In genomic region chrX:53253293-53254020, GRCh38 we compare ENCODE assay signal across 1 cellular context.
TF ChIP-seq lines count a peak whose summit lies in the region.

No MANE protein-coding gene starts in this region.

TF ChIP-seq in K562, 482 proteins besides CTCF, POLR2A, EP300 and RAD21 (continued from another document):
- peak; percentile 84 for TF ChIP-seq ZSCAN32 (CRISPR knock-in tag; IDR thresholded peaks at IDR 0.05)
- TF ChIP-seq ATF6 (CRISPR knock-in tag; IDR thresholded peaks at IDR 0.05): no peak
- TF ChIP-seq BCOR (IDR thresholded peaks at IDR 0.05): peak; percentile 77; the same call in 1 of the 2 replicates
- no peak for TF ChIP-seq NCOA2 (IDR thresholded peaks at IDR 0.05; ENCODE audit: partially characterized antibody in 2 of 2)
- TF ChIP-seq, protein P1, sequence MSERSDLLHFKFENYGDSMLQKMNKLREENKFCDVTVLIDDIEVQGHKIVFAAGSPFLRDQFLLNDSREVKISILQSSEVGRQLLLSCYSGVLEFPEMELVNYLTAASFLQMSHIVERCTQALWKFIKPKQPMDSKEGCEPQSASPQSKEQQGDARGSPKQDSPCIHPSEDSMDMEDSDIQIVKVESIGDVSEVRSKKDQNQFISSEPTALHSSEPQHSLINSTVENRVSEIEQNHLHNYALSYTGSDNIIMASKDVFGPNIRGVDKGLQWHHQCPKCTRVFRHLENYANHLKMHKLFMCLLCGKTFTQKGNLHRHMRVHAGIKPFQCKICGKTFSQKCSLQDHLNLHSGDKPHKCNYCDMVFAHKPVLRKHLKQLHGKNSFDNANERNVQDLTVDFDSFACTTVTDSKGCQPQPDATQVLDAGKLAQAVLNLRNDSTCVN (CRISPR knock-in tag; IDR thresholded peaks at IDR 0.05): no peak
- peak; percentile 84 for TF ChIP-seq EP400 (IDR thresholded peaks at IDR 0.05)
- no peak for TF ChIP-seq ZNF699 (CRISPR knock-in tag; IDR thresholded peaks at IDR 0.05; ENCODE audit: insufficient replicate concordance)
- TF ChIP-seq, protein P2, sequence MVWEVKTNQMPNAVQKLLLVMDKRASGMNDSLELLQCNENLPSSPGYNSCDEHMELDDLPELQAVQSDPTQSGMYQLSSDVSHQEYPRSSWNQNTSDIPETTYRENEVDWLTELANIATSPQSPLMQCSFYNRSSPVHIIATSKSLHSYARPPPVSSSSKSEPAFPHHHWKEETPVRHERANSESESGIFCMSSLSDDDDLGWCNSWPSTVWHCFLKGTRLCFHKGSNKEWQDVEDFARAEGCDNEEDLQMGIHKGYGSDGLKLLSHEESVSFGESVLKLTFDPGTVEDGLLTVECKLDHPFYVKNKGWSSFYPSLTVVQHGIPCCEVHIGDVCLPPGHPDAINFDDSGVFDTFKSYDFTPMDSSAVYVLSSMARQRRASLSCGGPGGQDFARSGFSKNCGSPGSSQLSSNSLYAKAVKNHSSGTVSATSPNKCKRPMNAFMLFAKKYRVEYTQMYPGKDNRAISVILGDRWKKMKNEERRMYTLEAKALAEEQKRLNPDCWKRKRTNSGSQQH (CRISPR knock-in tag; IDR thresholded peaks at IDR 0.05): no peak
- TF ChIP-seq NFE2L1 (tag; IDR thresholded peaks at IDR 0.05; ENCODE audit: borderline replicate concordance, low read depth): 0 out of 2 replicates have a peak, but pooled peaks have one; percentile 6
- no peak for TF ChIP-seq ZNF584 (CRISPR knock-in tag; IDR thresholded peaks at IDR 0.05; ENCODE audit: low read depth)
- TF ChIP-seq ELF4 (CRISPR knock-in tag; IDR thresholded peaks at IDR 0.05): no peak
- TF ChIP-seq CBX2 (IDR thresholded peaks at IDR 0.05; ENCODE audit: insufficient read depth, low read length, poor library complexity, severe bottlenecking): no peak
- TF ChIP-seq ZFP91 (CRISPR knock-in tag; IDR thresholded peaks at IDR 0.05): no peak
- no peak for TF ChIP-seq SRSF1 (IDR thresholded peaks at IDR 0.05; ENCODE audit: low read depth, low read length)
- TF ChIP-seq, protein P3, sequence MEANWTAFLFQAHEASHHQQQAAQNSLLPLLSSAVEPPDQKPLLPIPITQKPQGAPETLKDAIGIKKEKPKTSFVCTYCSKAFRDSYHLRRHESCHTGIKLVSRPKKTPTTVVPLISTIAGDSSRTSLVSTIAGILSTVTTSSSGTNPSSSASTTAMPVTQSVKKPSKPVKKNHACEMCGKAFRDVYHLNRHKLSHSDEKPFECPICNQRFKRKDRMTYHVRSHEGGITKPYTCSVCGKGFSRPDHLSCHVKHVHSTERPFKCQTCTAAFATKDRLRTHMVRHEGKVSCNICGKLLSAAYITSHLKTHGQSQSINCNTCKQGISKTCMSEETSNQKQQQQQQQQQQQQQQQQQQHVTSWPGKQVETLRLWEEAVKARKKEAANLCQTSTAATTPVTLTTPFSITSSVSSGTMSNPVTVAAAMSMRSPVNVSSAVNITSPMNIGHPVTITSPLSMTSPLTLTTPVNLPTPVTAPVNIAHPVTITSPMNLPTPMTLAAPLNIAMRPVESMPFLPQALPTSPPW (CRISPR knock-in tag; IDR thresholded peaks at IDR 0.05): no peak
- no peak for TF ChIP-seq ZNF431 (CRISPR knock-in tag; IDR thresholded peaks at IDR 0.05)
- TF ChIP-seq, protein P4, sequence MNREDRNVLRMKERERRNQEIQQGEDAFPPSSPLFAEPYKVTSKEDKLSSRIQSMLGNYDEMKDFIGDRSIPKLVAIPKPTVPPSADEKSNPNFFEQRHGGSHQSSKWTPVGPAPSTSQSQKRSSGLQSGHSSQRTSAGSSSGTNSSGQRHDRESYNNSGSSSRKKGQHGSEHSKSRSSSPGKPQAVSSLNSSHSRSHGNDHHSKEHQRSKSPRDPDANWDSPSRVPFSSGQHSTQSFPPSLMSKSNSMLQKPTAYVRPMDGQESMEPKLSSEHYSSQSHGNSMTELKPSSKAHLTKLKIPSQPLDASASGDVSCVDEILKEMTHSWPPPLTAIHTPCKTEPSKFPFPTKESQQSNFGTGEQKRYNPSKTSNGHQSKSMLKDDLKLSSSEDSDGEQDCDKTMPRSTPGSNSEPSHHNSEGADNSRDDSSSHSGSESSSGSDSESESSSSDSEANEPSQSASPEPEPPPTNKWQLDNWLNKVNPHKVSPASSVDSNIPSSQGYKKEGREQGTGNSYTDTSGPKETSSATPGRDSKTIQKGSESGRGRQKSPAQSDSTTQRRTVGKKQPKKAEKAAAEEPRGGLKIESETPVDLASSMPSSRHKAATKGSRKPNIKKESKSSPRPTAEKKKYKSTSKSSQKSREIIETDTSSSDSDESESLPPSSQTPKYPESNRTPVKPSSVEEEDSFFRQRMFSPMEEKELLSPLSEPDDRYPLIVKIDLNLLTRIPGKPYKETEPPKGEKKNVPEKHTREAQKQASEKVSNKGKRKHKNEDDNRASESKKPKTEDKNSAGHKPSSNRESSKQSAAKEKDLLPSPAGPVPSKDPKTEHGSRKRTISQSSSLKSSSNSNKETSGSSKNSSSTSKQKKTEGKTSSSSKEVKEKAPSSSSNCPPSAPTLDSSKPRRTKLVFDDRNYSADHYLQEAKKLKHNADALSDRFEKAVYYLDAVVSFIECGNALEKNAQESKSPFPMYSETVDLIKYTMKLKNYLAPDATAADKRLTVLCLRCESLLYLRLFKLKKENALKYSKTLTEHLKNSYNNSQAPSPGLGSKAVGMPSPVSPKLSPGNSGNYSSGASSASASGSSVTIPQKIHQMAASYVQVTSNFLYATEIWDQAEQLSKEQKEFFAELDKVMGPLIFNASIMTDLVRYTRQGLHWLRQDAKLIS (CRISPR knock-in tag; IDR thresholded peaks at IDR 0.05): no peak
- no peak for TF ChIP-seq ZNF764 (CRISPR knock-in tag; IDR thresholded peaks at IDR 0.05; ENCODE audit: low read depth)
- TF ChIP-seq PTRF (tag; IDR thresholded peaks at IDR 0.05): no peak
- no peak for TF ChIP-seq FOXK1 (CRISPR knock-in tag; IDR thresholded peaks at IDR 0.05; ENCODE audit: borderline replicate concordance)
- no peak for TF ChIP-seq STAT5A (IDR thresholded peaks at IDR 0.05; ENCODE audit: borderline replicate concordance, low read length)
- TF ChIP-seq SIX5 (IDR thresholded peaks at IDR 0.05; ENCODE audit: borderline replicate concordance in 1 of 2, insufficient read depth in 1 of 2, low read depth in 1 of 2, low read length in 2 of 2): no peak
- TF ChIP-seq MEF2A (IDR thresholded peaks at IDR 0.05; ENCODE audit: control insufficient read depth, low read depth, low read length): no peak
- TF ChIP-seq XRCC5 (IDR thresholded peaks at IDR 0.05; ENCODE audit: low read depth, low read length): no peak
- TF ChIP-seq HDAC3 (IDR thresholded peaks at IDR 0.05; ENCODE audit: borderline replicate concordance, partially characterized antibody): no peak
- TF ChIP-seq, protein P5, sequence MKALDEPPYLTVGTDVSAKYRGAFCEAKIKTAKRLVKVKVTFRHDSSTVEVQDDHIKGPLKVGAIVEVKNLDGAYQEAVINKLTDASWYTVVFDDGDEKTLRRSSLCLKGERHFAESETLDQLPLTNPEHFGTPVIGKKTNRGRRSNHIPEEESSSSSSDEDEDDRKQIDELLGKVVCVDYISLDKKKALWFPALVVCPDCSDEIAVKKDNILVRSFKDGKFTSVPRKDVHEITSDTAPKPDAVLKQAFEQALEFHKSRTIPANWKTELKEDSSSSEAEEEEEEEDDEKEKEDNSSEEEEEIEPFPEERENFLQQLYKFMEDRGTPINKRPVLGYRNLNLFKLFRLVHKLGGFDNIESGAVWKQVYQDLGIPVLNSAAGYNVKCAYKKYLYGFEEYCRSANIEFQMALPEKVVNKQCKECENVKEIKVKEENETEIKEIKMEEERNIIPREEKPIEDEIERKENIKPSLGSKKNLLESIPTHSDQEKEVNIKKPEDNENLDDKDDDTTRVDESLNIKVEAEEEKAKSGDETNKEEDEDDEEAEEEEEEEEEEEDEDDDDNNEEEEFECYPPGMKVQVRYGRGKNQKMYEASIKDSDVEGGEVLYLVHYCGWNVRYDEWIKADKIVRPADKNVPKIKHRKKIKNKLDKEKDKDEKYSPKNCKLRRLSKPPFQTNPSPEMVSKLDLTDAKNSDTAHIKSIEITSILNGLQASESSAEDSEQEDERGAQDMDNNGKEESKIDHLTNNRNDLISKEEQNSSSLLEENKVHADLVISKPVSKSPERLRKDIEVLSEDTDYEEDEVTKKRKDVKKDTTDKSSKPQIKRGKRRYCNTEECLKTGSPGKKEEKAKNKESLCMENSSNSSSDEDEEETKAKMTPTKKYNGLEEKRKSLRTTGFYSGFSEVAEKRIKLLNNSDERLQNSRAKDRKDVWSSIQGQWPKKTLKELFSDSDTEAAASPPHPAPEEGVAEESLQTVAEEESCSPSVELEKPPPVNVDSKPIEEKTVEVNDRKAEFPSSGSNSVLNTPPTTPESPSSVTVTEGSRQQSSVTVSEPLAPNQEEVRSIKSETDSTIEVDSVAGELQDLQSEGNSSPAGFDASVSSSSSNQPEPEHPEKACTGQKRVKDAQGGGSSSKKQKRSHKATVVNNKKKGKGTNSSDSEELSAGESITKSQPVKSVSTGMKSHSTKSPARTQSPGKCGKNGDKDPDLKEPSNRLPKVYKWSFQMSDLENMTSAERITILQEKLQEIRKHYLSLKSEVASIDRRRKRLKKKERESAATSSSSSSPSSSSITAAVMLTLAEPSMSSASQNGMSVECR (CRISPR knock-in tag; IDR thresholded peaks at IDR 0.05): no peak
